14 cellular contexts compared by ENCODE assay signal in the genomic region with DNA sequence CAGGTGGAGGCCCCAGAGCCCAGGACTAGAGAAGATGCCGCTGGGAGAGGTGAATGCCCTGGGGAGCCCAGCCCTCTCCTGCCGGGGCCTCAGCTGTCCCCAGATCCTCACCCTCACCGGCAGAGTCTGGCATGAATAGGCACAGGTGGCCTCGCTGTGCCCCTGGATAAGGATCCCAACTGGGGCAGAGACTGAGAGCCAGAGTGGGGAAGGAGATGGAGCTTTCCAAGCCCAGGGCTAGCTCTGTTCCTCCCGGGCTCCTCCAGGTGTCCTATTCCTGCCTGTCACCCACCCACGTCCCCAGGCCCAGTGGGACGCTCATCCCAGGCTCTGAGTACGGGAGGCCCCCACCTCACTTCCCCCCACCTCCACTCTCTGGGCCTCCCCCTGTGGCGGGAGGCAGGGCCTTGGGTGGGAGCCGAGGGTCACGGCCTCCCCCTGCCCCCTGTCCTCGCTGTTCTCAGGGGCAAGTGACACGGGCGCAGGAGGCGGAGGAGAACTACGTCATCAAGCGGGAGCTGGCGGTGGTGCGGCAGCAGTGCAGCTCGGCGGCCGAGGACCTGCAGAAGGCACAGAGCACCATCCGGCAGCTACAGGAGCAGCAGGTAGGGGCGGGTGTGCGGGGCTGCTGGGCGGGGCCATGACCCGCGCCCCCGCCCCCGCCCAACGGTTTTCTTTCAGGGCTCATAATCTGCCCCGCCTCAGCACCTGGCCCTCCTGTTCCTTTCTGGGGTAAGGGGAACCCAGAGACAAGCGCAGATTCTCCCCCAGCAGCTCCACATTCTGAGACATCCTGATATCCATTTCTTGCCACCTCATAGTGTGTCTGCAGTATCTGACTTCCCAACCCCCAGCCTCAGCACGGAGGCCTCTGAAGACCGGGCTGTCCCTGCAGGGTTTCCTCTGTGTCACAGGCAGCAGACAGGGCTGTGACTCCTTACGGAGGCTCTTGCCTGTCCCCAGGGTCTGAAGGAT. TPM values are rescaled to one million over a fixed set of nuclear protein-coding genes. Genes with fewer than 3 reads are reported as not detected.
DNase-seq lines count a peak whose midpoint lies in the region; ATAC-seq and TF ChIP-seq lines count a peak whose summit lies in the region.
"Had no signal": no experiment of that assay in that cellular context is flagged by ENCODE, and none has a peak within 500 bp of the region (broad histone marks: within the 10 kb centered on the region; RNA-seq: fewer than 3 reads in every experiment).

No MANE protein-coding gene starts in this region.

- intact Hi-C loops in activated CD8-positive, alpha-beta T cell treated with anti-CD3 and anti-CD28 coated beads for 36 hours (cut with micrococcal nuclease): loop anchor here (10.0 kb wide), 1 partner anchor 67 kb away; a partner anchor contains a TSS

- H3K4me3 Mint-ChIP-seq in activated CD8-positive, alpha-beta T cell treated with anti-CD3 and anti-CD28 coated beads for 36 hours: no peak overlapping the region
- no peak overlapping the region for H3K4me3 Mint-ChIP-seq in activated CD8-positive, alpha-beta T cell treated with anti-CD3 and anti-CD28 coated beads, Interleukin-2, amount 10 ng/mL, durations not matched to agents 7 days and 5 days
- peak overlapping the region; percentile 75 for H3K4me3 Mint-ChIP-seq in glutamatergic neuron (ENCODE audit: unreplicated experiment)

- POLR2A ChIA-PET in activated CD8-positive, alpha-beta T cell treated with anti-CD3 and anti-CD28 coated beads for 36 hours (lab: Charles Lee): interaction anchor here (0.5 to 0.9 kb wide), 3 partner anchors 14 to 70 kb away, joined by 3 read pairs; no protein-coding TSS in a partner anchor
- POLR2A ChIA-PET in activated CD8-positive, alpha-beta T cell treated with anti-CD3 and anti-CD28 coated beads, Interleukin-2, amount 10 ng/mL, durations not matched to agents 7 days and 5 days (lab: Charles Lee): interaction anchor here (0.7 kb wide), 1 partner anchor 86 kb away, joined by 3 read pairs; no protein-coding TSS in a partner anchor

- peaks cover 5% of the 10 kb centered on the region for H3K4me1 Mint-ChIP-seq in activated CD8-positive, alpha-beta T cell treated with anti-CD3 and anti-CD28 coated beads for 36 hours (ENCODE audit: low read depth)
- H3K4me1 Mint-ChIP-seq in activated CD8-positive, alpha-beta T cell treated with anti-CD3 and anti-CD28 coated beads, Interleukin-2, amount 10 ng/mL, durations not matched to agents 7 days and 5 days (ENCODE audit: low read depth): peaks cover 3% of the 10 kb centered on the region
- peaks cover 4% of the 10 kb centered on the region for H3K4me1 Mint-ChIP-seq in glutamatergic neuron (ENCODE audit: low read depth, unreplicated experiment)

- no peak for ATAC-seq in activated CD8-positive, alpha-beta T cell treated with anti-CD3 and anti-CD28 coated beads for 36 hours
- no peak for ATAC-seq in activated CD8-positive, alpha-beta T cell treated with anti-CD3 and anti-CD28 coated beads, Interleukin-2, amount 10 ng/mL, durations not matched to agents 7 days and 5 days
- ATAC-seq in GM21576 (IDR thresholded peaks at IDR 0.05; ENCODE audit: unreplicated experiment): no peak
- no peak for ATAC-seq in HG03108 (IDR thresholded peaks at IDR 0.05; ENCODE audit: unreplicated experiment)

- no peaks in the 10 kb centered on the region for H3K9me3 Mint-ChIP-seq in activated CD8-positive, alpha-beta T cell treated with anti-CD3 and anti-CD28 coated beads for 36 hours
- H3K9me3 Mint-ChIP-seq in activated CD8-positive, alpha-beta T cell treated with anti-CD3 and anti-CD28 coated beads, Interleukin-2, amount 10 ng/mL, durations not matched to agents 7 days and 5 days (ENCODE audit: insufficient read depth): no peaks in the 10 kb centered on the region
- peaks cover 7% of the 10 kb centered on the region for H3K9me3 Mint-ChIP-seq in glutamatergic neuron (ENCODE audit: unreplicated experiment)

- CTCF ChIA-PET in activated CD8-positive, alpha-beta T cell treated with anti-CD3 and anti-CD28 coated beads for 36 hours (lab: Charles Lee): interaction anchor here (1.0 to 2.5 kb wide), 3 partner anchors 11 to 71 kb away, joined by 3 to 8 read pairs (median 3); no protein-coding TSS in a partner anchor
- CTCF ChIA-PET in activated CD8-positive, alpha-beta T cell treated with anti-CD3 and anti-CD28 coated beads, Interleukin-2, amount 10 ng/mL, durations not matched to agents 7 days and 5 days (lab: Charles Lee): interaction anchor here (1.0 to 2.9 kb wide), 3 partner anchors 11 to 177 kb away, joined by 3 to 19 read pairs (median 5); a partner anchor contains a TSS

- H3K27me3 Mint-ChIP-seq in activated CD8-positive, alpha-beta T cell treated with anti-CD3 and anti-CD28 coated beads for 36 hours: peaks cover 12% of the 10 kb centered on the region
- H3K27me3 Mint-ChIP-seq in activated CD8-positive, alpha-beta T cell treated with anti-CD3 and anti-CD28 coated beads, Interleukin-2, amount 10 ng/mL, durations not matched to agents 7 days and 5 days (ENCODE audit: low read depth): peaks cover 13% of the 10 kb centered on the region
- peaks cover 9% of the 10 kb centered on the region for H3K27me3 Mint-ChIP-seq in glutamatergic neuron (ENCODE audit: unreplicated experiment)

- TF ChIP-seq CTCF in activated CD8-positive, alpha-beta T cell treated with anti-CD3 and anti-CD28 coated beads for 36 hours (IDR thresholded peaks at IDR 0.05): no peak
- no peak for TF ChIP-seq CTCF in glutamatergic neuron (IDR thresholded peaks at IDR 0.05; ENCODE audit: partially characterized antibody, unreplicated experiment)

- no peaks in the 10 kb centered on the region for H3K36me3 Mint-ChIP-seq in activated CD8-positive, alpha-beta T cell treated with anti-CD3 and anti-CD28 coated beads for 36 hours (ENCODE audit: low read depth)
- no peaks in the 10 kb centered on the region for H3K36me3 Mint-ChIP-seq in activated CD8-positive, alpha-beta T cell treated with anti-CD3 and anti-CD28 coated beads, Interleukin-2, amount 10 ng/mL, durations not matched to agents 7 days and 5 days (ENCODE audit: low read depth)
- H3K36me3 Mint-ChIP-seq in glutamatergic neuron (ENCODE audit: unreplicated experiment): no peaks in the 10 kb centered on the region

- no peak overlapping the region for H3K27ac Mint-ChIP-seq in activated CD8-positive, alpha-beta T cell treated with anti-CD3 and anti-CD28 coated beads for 36 hours
- H3K27ac Mint-ChIP-seq in activated CD8-positive, alpha-beta T cell treated with anti-CD3 and anti-CD28 coated beads, Interleukin-2, amount 10 ng/mL, durations not matched to agents 7 days and 5 days: no peak overlapping the region
- H3K27ac Mint-ChIP-seq in glutamatergic neuron (ENCODE audit: unreplicated experiment): peak overlapping the region; percentile 59

- DNase-seq in activated CD8-positive, alpha-beta T cell treated with anti-CD3 and anti-CD28 coated beads for 36 hours: peak; percentile 36
- DNase-seq in activated CD8-positive, alpha-beta T cell treated with anti-CD3 and anti-CD28 coated beads, Interleukin-2, amount 10 ng/mL, durations not matched to agents 7 days and 5 days: no peak
- DNase-seq in NCI-H510A (lab: John Stamatoyannopoulos, UW): peak; percentile 85
- DNase-seq in glutamatergic neuron: peak; percentile 85
- DNase-seq in mucosa of gallbladder (ENCODE audit: low spot score): no peak
- no peak for DNase-seq in NCI-H2081 (lab: John Stamatoyannopoulos, UW)
- DNase-seq: activated T-cell treated with anti-CD3 and anti-CD28 coated beads for 4 hours, hippocampal formation, retina had no signal

RNA-seq across cellular contexts. Expression of a gene that starts 16.2 kb away (rescaled TPM):
- under 1 TPM in 1 of 2 experiments, not detected in 1; 0.20 TPM for total RNA-seq in activated CD8-positive, alpha-beta T cell treated with anti-CD3 and anti-CD28 coated beads for 36 hours
- under 1 TPM; 0.08 to 0.10 TPM for total RNA-seq in activated CD8-positive, alpha-beta T cell treated with anti-CD3 and anti-CD28 coated beads, Interleukin-2, amount 10 ng/mL, durations not matched to agents 7 days and 5 days
- 37.4 TPM for total RNA-seq in glutamatergic neuron (ENCODE audit: unreplicated experiment)
- 1.6 TPM for total RNA-seq in mucosa of gallbladder
- total RNA-seq: ascending aorta, Peyer's patch, thoracic aorta had no signal

RNA-seq across cellular contexts. Expression of a gene that starts 28.0 kb away (rescaled TPM):
- 1 to 10 TPM; 3.4 to 3.9 TPM for total RNA-seq in activated CD8-positive, alpha-beta T cell treated with anti-CD3 and anti-CD28 coated beads for 36 hours
- total RNA-seq in activated CD8-positive, alpha-beta T cell treated with anti-CD3 and anti-CD28 coated beads, Interleukin-2, amount 10 ng/mL, durations not matched to agents 7 days and 5 days: 1 to 10 TPM; 8.0 to 9.3 TPM
- total RNA-seq in glutamatergic neuron (ENCODE audit: unreplicated experiment): 36.4 TPM
- total RNA-seq in mucosa of gallbladder: 23.4 TPM

RNA-seq across cellular contexts. Expression of a gene that starts 30.3 kb away (rescaled TPM):
- not detected for total RNA-seq in activated CD8-positive, alpha-beta T cell treated with anti-CD3 and anti-CD28 coated beads for 36 hours
- not detected for total RNA-seq in activated CD8-positive, alpha-beta T cell treated with anti-CD3 and anti-CD28 coated beads, Interleukin-2, amount 10 ng/mL, durations not matched to agents 7 days and 5 days
- total RNA-seq in glutamatergic neuron (ENCODE audit: unreplicated experiment) (not detected), mucosa of gallbladder (4.1 TPM)
- total RNA-seq: ascending aorta had no signal

RNA-seq across cellular contexts. Expression of a gene that starts 45.7 kb away (rescaled TPM):
- 10 to 100 TPM; 36.8 to 37.0 TPM for total RNA-seq in activated CD8-positive, alpha-beta T cell treated with anti-CD3 and anti-CD28 coated beads for 36 hours
- total RNA-seq in activated CD8-positive, alpha-beta T cell treated with anti-CD3 and anti-CD28 coated beads, Interleukin-2, amount 10 ng/mL, durations not matched to agents 7 days and 5 days: 10 to 100 TPM; 36.5 to 39.9 TPM
- total RNA-seq in glutamatergic neuron (ENCODE audit: unreplicated experiment) (44.2 TPM), mucosa of gallbladder (39.1 TPM)

RNA-seq across cellular contexts. Expression of a gene that starts 56.6 kb away (rescaled TPM):
- total RNA-seq in activated CD8-positive, alpha-beta T cell treated with anti-CD3 and anti-CD28 coated beads for 36 hours: 1 to 10 TPM; 5.1 to 5.9 TPM
- total RNA-seq in activated CD8-positive, alpha-beta T cell treated with anti-CD3 and anti-CD28 coated beads, Interleukin-2, amount 10 ng/mL, durations not matched to agents 7 days and 5 days: 1 to 10 TPM; 2.7 to 3.6 TPM
- total RNA-seq in glutamatergic neuron (ENCODE audit: unreplicated experiment) (0.69 TPM), mucosa of gallbladder (0.52 TPM)
- total RNA-seq: Peyer's patch, thoracic aorta had no signal

Comparison
In these comparisons a context has a peak if more than half of its experiments do, and no peak if none do; other contexts are left out.
1. DNase-seq: peak in activated CD8-positive, alpha-beta T cell treated with anti-CD3 and anti-CD28 coated beads for 36 hours (single experiment), NCI-H510A (single experiment) and glutamatergic neuron (single experiment); none in activated CD8-positive, alpha-beta T cell treated with anti-CD3 and anti-CD28 coated beads, Interleukin-2, amount 10 ng/mL, durations not matched to agents 7 days and 5 days (single experiment), mucosa of gallbladder (single experiment) and NCI-H2081 (0 of 2).
2. RNA of a gene that starts 16.2 kb away (total RNA-seq): 37.4 TPM in glutamatergic neuron (single experiment); 1.6 TPM in mucosa of gallbladder (single experiment), 0.20 TPM in activated CD8-positive, alpha-beta T cell treated with anti-CD3 and anti-CD28 coated beads for 36 hours and 0.08 to 0.10 TPM in activated CD8-positive, alpha-beta T cell treated with anti-CD3 and anti-CD28 coated beads, Interleukin-2, amount 10 ng/mL, durations not matched to agents 7 days and 5 days; every median in the first group is over 10 times any median in the second.